ENCODE assay signal across 20 cellular contexts in genomic region chr1:62917805-62918204, GRCh38.
A peak's percentile ranks its signal among the peaks of the same experiment; 100 is the strongest.
DNase-seq lines count a peak whose midpoint lies in the region; ATAC-seq, FAIRE-seq and TF ChIP-seq lines count a peak whose summit lies in the region.
"Had no signal": no experiment of that assay in that cellular context is flagged by ENCODE, and none has a peak within 500 bp of the region (broad histone marks: within the 10 kb centered on the region; RNA-seq: fewer than 3 reads in every experiment).

No MANE protein-coding gene starts in this region.

- no peak overlapping the region for H4K91ac ChIP-seq in H9 (ENCODE audit: insufficient read length, low read depth, low read length)
- H4K91ac ChIP-seq in H1 (replicated peaks; ENCODE audit: insufficient read length, low read length) = no peak overlapping the region

- H2BK15ac ChIP-seq in H9 (ENCODE audit: low read depth, low read length) (no peak overlapping the region), H1 (ENCODE audit: low read length) (no peak overlapping the region)

- peaks cover 6% of the 10 kb centered on the region; the same call in 1 of the 2 replicates for H3K4me1 ChIP-seq in H9 (ENCODE audit: insufficient read depth, low read length)
- H3K4me1 ChIP-seq in H1 (replicated peaks in 1 of 4; ENCODE audit: control insufficient read depth in 3 of 4, insufficient read depth in 4 of 4, low read length in 3 of 4) = peaks cover 1 to 5% (median 3%) of the 10 kb centered on the region in 4 experiments; a peak in 5 of 7 replicates

- H3K56ac ChIP-seq in H9 (ENCODE audit: insufficient read length, low read depth, low read length) (no peak overlapping the region), H1 (replicated peaks; ENCODE audit: insufficient read length, low read depth, low read length) (no peak overlapping the region)

- H3K36me3 Mint-ChIP-seq in H9 (ENCODE audit: insufficient read depth in 1 of 3, low read depth in 3 of 3) = no peaks in the 10 kb centered on the region

- no peaks in the 10 kb centered on the region for H3K79me2 ChIP-seq in H9 (ENCODE audit: insufficient read depth, low read length)
- no peaks in the 10 kb centered on the region for H3K79me2 ChIP-seq in H1 (ENCODE audit: control insufficient read depth in 1 of 2, insufficient read depth in 2 of 2, low read length in 2 of 2)

- no peak for TF ChIP-seq EP300 in H1 (IDR thresholded peaks at IDR 0.05; ENCODE audit: borderline replicate concordance in 1 of 2, low read depth in 2 of 2, low read length in 2 of 2)

- H3K23ac ChIP-seq in H9 (ENCODE audit: insufficient read length, low read depth, low read length) (no peak overlapping the region), H1 (ENCODE audit: insufficient read length) (no peak overlapping the region)

- peaks cover 17 to 18% of the 10 kb centered on the region in 2 experiments for H3K4me1 Mint-ChIP-seq in H9

- H3K9me3 Mint-ChIP-seq in H9 = no peaks in the 10 kb centered on the region
- H3K9me3 Mint-ChIP-seq: CD4-positive, alpha-beta T cell; HFFc6 had no signal

- peak overlapping the region in 1 of 3 experiments; percentile 65; a peak in 1 of 7 replicates for H3K27ac Mint-ChIP-seq in H9
- H3K27ac Mint-ChIP-seq: CD4-positive, alpha-beta T cell; HFFc6 had no signal

- no peaks in the 10 kb centered on the region for H3K27me3 ChIP-seq in H9 (ENCODE audit: insufficient read depth, low read length)
- no peaks in the 10 kb centered on the region for H3K27me3 ChIP-seq in H1 (replicated peaks in 1 of 4; ENCODE audit: control insufficient read depth in 3 of 4, extremely low read depth in 1 of 4, insufficient read depth in 3 of 4, low read length in 3 of 4)

- H2BK12ac ChIP-seq in H9 (ENCODE audit: insufficient read length, low read depth, low read length) (no peak overlapping the region), H1 (ENCODE audit: low read depth, low read length) (peak overlapping the region; percentile 65; the same call in 1 of the 2 replicates)

- no peak for TF ChIP-seq RAD21 in H1 (IDR thresholded peaks at IDR 0.05 in 1 of 2, conservative IDR thresholded peaks at IDR 0.05 in 1 of 2; ENCODE audit: low read depth in 2 of 2, low read length in 2 of 2)

- no peak overlapping the region for H3T11ph ChIP-seq in H9 (ENCODE audit: low read length)

- H3K23me2 ChIP-seq in H9 (ENCODE audit: insufficient read length, low read depth, low read length, poor library complexity, severe bottlenecking) (no peaks in the 10 kb centered on the region), H1 (ENCODE audit: low read depth, low read length) (no peaks in the 10 kb centered on the region)

- TF ChIP-seq POLR2A in H1 (IDR thresholded peaks at IDR 0.05; ENCODE audit: control extremely low read depth in 1 of 2, low read depth in 2 of 2, low read length in 2 of 2) = no peak

- H3K4me3 Mint-ChIP-seq in H9 = peak overlapping the region in 1 of 2 experiments; percentile 47; a peak in 3 of 5 replicates
- H3K4me3 Mint-ChIP-seq: CD4-positive, alpha-beta T cell; HFFc6 had no signal

- CTCF ChIA-PET in H1 (lab: Charles Lee; ENCODE audit: partially characterized antibody) = interaction anchor here (1.8 to 3.8 kb wide), 2 partner anchors 9 to 11 kb away, joined by 9 to 41 read pairs; no protein-coding TSS in a partner anchor

- H3K27ac ChIP-seq in H9 (ENCODE audit: insufficient read length, low read depth, low read length) (no peak overlapping the region), H1 (ENCODE audit: low read depth, low read length) (no peak overlapping the region), caudate nucleus (ENCODE audit: low read depth, low read length) (no peak overlapping the region)
- H3K27ac ChIP-seq: C4-2B had no signal

- H2AFZ ChIP-seq in H9 (ENCODE audit: low read length) (no peak overlapping the region), H1 (ENCODE audit: low read length) (0 out of 2 replicates have a peak overlapping the region, but pooled peaks have one; percentile 37)

- H3K36me3 ChIP-seq in H1 (ENCODE audit: control insufficient read depth in 2 of 4, insufficient read depth in 4 of 4, low read length in 3 of 4) = no peaks in the 10 kb centered on the region

- H2BK20ac ChIP-seq in H9 (ENCODE audit: low read depth, low read length, poor library complexity, severe bottlenecking) (no peak overlapping the region), H1 (ENCODE audit: low read length) (peak overlapping the region; percentile 66; the same call in 1 of the 2 replicates)

- no peak for FAIRE-seq in H1 (lab: Jason Lieb, UNC)
- FAIRE-seq: A204.1, H54, HepG2, HTR-8/SVneo had no signal

- H3K4me3 ChIP-seq in H1 (ENCODE audit: extremely low read depth in 1 of 4, insufficient read depth in 2 of 4, low read depth in 3 of 4, low read length in 4 of 4) = no peak overlapping the region

- POLR2A ChIA-PET in H1 (lab: Charles Lee; ENCODE audit: partially characterized antibody) = no interaction called here

- H2BK5ac ChIP-seq in H9 (ENCODE audit: insufficient read length, low read length) (no peak overlapping the region), H1 (ENCODE audit: low read depth, low read length) (peak overlapping the region; percentile 55; the same call in 1 of the 2 replicates)

- TF ChIP-seq CTCF in H9 (conservative IDR thresholded peaks at IDR 0.05) = no peak
- TF ChIP-seq CTCF in H1 (IDR thresholded peaks at IDR 0.05; ENCODE audit: control extremely low read depth in 1 of 3, insufficient read depth in 1 of 3, low read depth in 1 of 3, low read length in 3 of 3) = no peak

- WGBS in H9 (ENCODE audit: extremely low coverage, insufficient read length, low lambda C conversion rate) = no CpG with 5 or more reads among the region's 10 CpGs
- WGBS in H1 (ENCODE audit: extremely low coverage in 1 of 2, insufficient coverage in 1 of 2, insufficient read length in 1 of 2, insufficient replicate concordance in 2 of 2, low coverage in 1 of 2, low lambda C conversion rate in 2 of 2, missing lambda C conversion rate in 1 of 2), 2 experiments = 51% methylated on average over 10 of the region's 10 CpGs; no CpG with 5 or more reads in 1 of the 2 experiments

- DNase-seq in H9 (no peak), H1 (ENCODE audit: low read depth in 1 of 2, low spot score in 2 of 2) (no peak), iPS-NIHi7 (ENCODE audit: extremely low spot score) (peak; percentile 21), COLO668 (lab: John Stamatoyannopoulos, UW; ENCODE audit: unreplicated experiment) (no peak), caudate nucleus (lab: John Stamatoyannopoulos, UW) (no peak)
- DNase-seq in activated effector memory CD4-positive, alpha-beta T cell treated with anti-CD3 and anti-CD28 coated beads, Interleukin-2, amount 50 U/mL, for 16 hours = no peak
- DNase-seq: AML-193; CD4-positive, alpha-beta T cell; DMS153; DMS79; GF-D8; HFFc6; KG1 had no signal

- H3K79me1 ChIP-seq in H9 (ENCODE audit: insufficient read depth, low read depth, low read length, poor library complexity, severe bottlenecking) (no peaks in the 10 kb centered on the region), H1 (ENCODE audit: low read depth, low read length) (no peaks in the 10 kb centered on the region)

- no peak overlapping the region for H4K8ac ChIP-seq in H9 (replicated peaks; ENCODE audit: insufficient read length, low read depth, low read length)
- no peak overlapping the region for H4K8ac ChIP-seq in H1 (ENCODE audit: extremely low read depth, insufficient read depth, low read length)

- H2BK120ac ChIP-seq in H9 (ENCODE audit: low read depth, low read length, poor library complexity, severe bottlenecking) = no peak overlapping the region
- H2BK120ac ChIP-seq in H1 (replicated peaks; ENCODE audit: low read depth, low read length) = no peak overlapping the region

- H3K9me3 ChIP-seq in H9 (ENCODE audit: control insufficient read depth, low read depth, low read length) (no peaks in the 10 kb centered on the region), H1 (ENCODE audit: insufficient read depth in 2 of 2, low read depth in 1 of 2, low read length in 1 of 2) (no peaks in the 10 kb centered on the region)

- peaks cover 2% of the 10 kb centered on the region; the same call in 1 of the 2 replicates for H3K27me3 Mint-ChIP-seq in H9 (ENCODE audit: low read depth)

- H3K14ac ChIP-seq in H9 (ENCODE audit: insufficient read depth, low read length) (no peak overlapping the region), H1 (ENCODE audit: insufficient read length) (no peak overlapping the region)

- no peak overlapping the region for H4K5ac ChIP-seq in H9 (ENCODE audit: insufficient read length, low read depth, low read length)
- no peak overlapping the region for H4K5ac ChIP-seq in H1 (ENCODE audit: insufficient read length, low read depth, low read length)

- H3K4me2 ChIP-seq in H9 (ENCODE audit: insufficient read depth, insufficient read length, low read length) = peak overlapping the region; percentile 38
- peak overlapping the region in 1 of 2 experiments; percentile 44; a peak in 1 of 4 replicates for H3K4me2 ChIP-seq in H1 (ENCODE audit: insufficient read depth in 1 of 2, low read depth in 2 of 2, low read length in 2 of 2)

- H3K9ac ChIP-seq in H9 (ENCODE audit: extremely low read depth, insufficient read length, low read length) (no peak overlapping the region), H1 (replicated peaks in 1 of 4; ENCODE audit: extremely low read depth in 1 of 4, low read depth in 3 of 4, low read length in 3 of 4) (no peak overlapping the region)

- H3K4ac ChIP-seq in H9 (ENCODE audit: low read depth, low read length) (no peak overlapping the region), H1 (replicated peaks; ENCODE audit: insufficient read length, low read depth, low read length) (no peak overlapping the region)

- H2AK5ac ChIP-seq in H9 (ENCODE audit: insufficient read length, low read length) (no peak overlapping the region), H1 (ENCODE audit: low read depth, low read length) (no peak overlapping the region)

- no peaks in the 10 kb centered on the region for H4K20me1 ChIP-seq in H9 (ENCODE audit: control insufficient read depth, insufficient read depth, insufficient read length)
- H4K20me1 ChIP-seq in H1 (replicated peaks in 1 of 2; ENCODE audit: control insufficient read depth in 1 of 2, insufficient read depth in 2 of 2, low read length in 2 of 2) = no peaks in the 10 kb centered on the region

- H3K18ac ChIP-seq in H9 (ENCODE audit: insufficient read length, low read depth, low read length) = no peak overlapping the region
- H3K18ac ChIP-seq in H1 (ENCODE audit: extremely low read depth, low read length) = 0 out of 2 replicates have a peak overlapping the region, but pooled peaks have one; percentile 36

- no peak for ATAC-seq in GM19467 (IDR thresholded peaks at IDR 0.05; ENCODE audit: unreplicated experiment)
- ATAC-seq: HCT116, HepG2 had no signal

TF ChIP-seq in H1, 55 proteins besides CTCF, POLR2A, EP300 and RAD21 (continues in another document):
- TF ChIP-seq CHD1 (IDR thresholded peaks at IDR 0.05; ENCODE audit: low read depth, low read length) (no peak), HDAC2 (IDR thresholded peaks at IDR 0.05; ENCODE audit: borderline replicate concordance in 1 of 2, low read depth in 2 of 2, low read length in 2 of 2) (no peak), SP4 (IDR thresholded peaks at IDR 0.05; ENCODE audit: low read length) (no peak)
- TF ChIP-seq, protein P1, sequence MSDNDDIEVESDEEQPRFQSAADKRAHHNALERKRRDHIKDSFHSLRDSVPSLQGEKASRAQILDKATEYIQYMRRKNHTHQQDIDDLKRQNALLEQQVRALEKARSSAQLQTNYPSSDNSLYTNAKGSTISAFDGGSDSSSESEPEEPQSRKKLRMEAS (IDR thresholded peaks at IDR 0.05) = no peak
